Comparison of ENCODE assay signal across 22 cellular contexts in the genomic region with DNA sequence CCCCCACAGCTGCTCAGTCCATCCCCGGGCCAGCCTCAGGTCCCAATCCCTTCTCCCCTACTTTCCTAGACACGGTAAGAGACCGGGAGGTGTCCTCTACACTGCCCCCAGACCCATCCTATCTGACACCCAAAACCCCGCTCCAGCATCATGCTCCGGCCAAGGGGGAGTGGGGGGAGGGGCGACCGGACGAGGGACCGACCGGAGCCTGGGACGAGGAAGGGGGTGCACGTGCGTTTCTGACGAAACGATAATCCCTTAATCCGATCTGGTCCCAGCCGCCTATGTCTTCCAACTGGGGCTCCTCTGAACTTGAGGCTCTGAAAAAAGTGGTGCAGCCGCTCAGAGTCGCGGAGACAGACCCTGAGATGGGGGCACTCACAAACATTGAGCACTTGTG. TPM values are rescaled to one million over a fixed set of nuclear protein-coding genes. Genes with fewer than 3 reads are reported as not detected.
DNase-seq lines count a peak whose midpoint lies in the region; ATAC-seq, FAIRE-seq and TF ChIP-seq lines count a peak whose summit lies in the region.
"Had no signal": no experiment of that assay in that cellular context is flagged by ENCODE, and none has a peak within 500 bp of the region (broad histone marks: within the 10 kb centered on the region; RNA-seq: fewer than 3 reads in every experiment).

No MANE protein-coding gene starts in this region.

- H3K4me1 ChIP-seq in A549 (peaks cover 7% of the 10 kb centered on the region; the same call in 1 of the 3 replicates), HUES48 (ENCODE audit: control insufficient read depth, insufficient read depth, low read length) (no peaks in the 10 kb centered on the region), iPS-15b (ENCODE audit: control insufficient read depth, insufficient read depth, low read length) (no peaks in the 10 kb centered on the region), thyroid gland (peaks cover 0 to 13% of the 10 kb centered on the region in 2 donors)

- POLR2A ChIA-PET in A549 (lab: Yijun Ruan, JAX) = no interaction called here

- H3K9me3 ChIP-seq in A549 = no peaks in the 10 kb centered on the region
- H3K9me3 ChIP-seq in HUES48 (ENCODE audit: control insufficient read depth, insufficient read depth, low read length) = no peaks in the 10 kb centered on the region
- H3K9me3 ChIP-seq in iPS-15b (ENCODE audit: control insufficient read depth, insufficient read depth, low read length) = no peaks in the 10 kb centered on the region
- H3K9me3 ChIP-seq in thyroid gland = no peaks in the 10 kb centered on the region

- DNase-seq in A549 (ENCODE audit: low read depth in 1 of 2, low spot score in 1 of 2) (no peak), NCI-H82 treated with DMSO at 0.1 percent for 48 hours (lab: John Stamatoyannopoulos, UW; ENCODE audit: unreplicated experiment) (peak; percentile 85), thyroid gland (no peak)
- DNase-seq in stimulated activated CD4-positive, alpha-beta T cell treated with anti-CD3 and anti-CD28 coated beads, Interleukin-1b, Interleukin-23, amount 100 ng/mL, for 48 hours = no peak
- DNase-seq: 8988T; AML-193; GDM1; HCEC 1CT; NCI-H1694 treated with DMSO at 0.1 percent for 48 hours; NCI-H2081 treated with DMSO at 0.1 percent for 48 hours; NCI-H2171 treated with DMSO at 0.1 percent for 48 hours; NCI-H526 treated with DMSO at 0.1 percent for 48 hours; NK-92 treated with Interleukin-12 subunit alpha and Interleukin-12 subunit beta, amount 100 ng/mL, for 24 hours; SIG-M5 had no signal

- no peak for ATAC-seq in A549
- ATAC-seq in HG03196 (IDR thresholded peaks at IDR 0.05; ENCODE audit: unreplicated experiment) = no peak
- ATAC-seq in GM18858 (IDR thresholded peaks at IDR 0.05; ENCODE audit: unreplicated experiment) = no peak

- no peak for FAIRE-seq in A549 (lab: Jason Lieb, UNC)
- FAIRE-seq: HTR-8/SVneo had no signal

- H3K27me3 ChIP-seq in HUES48 (ENCODE audit: control insufficient read depth, insufficient read depth, low read length) = peaks cover 32% of the 10 kb centered on the region
- H3K27me3 ChIP-seq in iPS-15b (ENCODE audit: control insufficient read depth, insufficient read depth, low read length) = peaks cover 43% of the 10 kb centered on the region
- no peaks in the 10 kb centered on the region for H3K27me3 ChIP-seq in thyroid gland

- intact Hi-C loops in thyroid gland (cut with DNase I) = no loop called here

- H3K36me3 ChIP-seq in HUES48 (ENCODE audit: control insufficient read depth, insufficient read depth, low read length) (no peaks in the 10 kb centered on the region), iPS-15b (ENCODE audit: control insufficient read depth, insufficient read depth, low read length) (no peaks in the 10 kb centered on the region), thyroid gland (no peaks in the 10 kb centered on the region)

- peak overlapping the region; percentile 43; the same call in 2 of the 3 replicates for H3K4me2 ChIP-seq in A549

- TF ChIP-seq CTCF in A549 (IDR thresholded peaks at IDR 0.05) = no peak
- no peak for TF ChIP-seq CTCF in thyroid gland (IDR thresholded peaks at IDR 0.05)

- CTCF ChIA-PET in A549 (lab: Yijun Ruan, JAX) = interaction anchor here (0.5 to 66.7 kb wide), 5 partner anchors 10 to 447 kb away, joined by 3 to 1908 read pairs (median 3); partner anchors contain the start of genes CSK and LMAN1L

- TF ChIP-seq EP300 in A549 (IDR thresholded peaks at IDR 0.05) = no peak

- WGBS in A549 (ENCODE audit: missing lambda C conversion rate) = 21% methylated on average over 10 of the region's 20 CpGs
- WGBS in thyroid gland, 2 donors = 6 to 20% methylated on average over 16 to 20 of the region's 20 CpGs

- H3K27ac ChIP-seq in A549 = no peak overlapping the region
- no peak overlapping the region for H3K27ac ChIP-seq in HUES48 (ENCODE audit: low read depth, low read length)
- H3K27ac ChIP-seq in thyroid gland = no peak overlapping the region

- TF ChIP-seq POLR2A in A549 (IDR thresholded peaks at IDR 0.05; ENCODE audit: low read length) = no peak
- no peak for TF ChIP-seq POLR2A in thyroid gland (IDR thresholded peaks at IDR 0.05)

- H3K9ac ChIP-seq in HUES48 (ENCODE audit: low read depth, low read length) (no peak overlapping the region), iPS-15b (ENCODE audit: low read depth, low read length) (no peak overlapping the region)

- no peak overlapping the region for H3K4me3 ChIP-seq in A549
- H3K4me3 ChIP-seq in HUES48 (ENCODE audit: low read depth, low read length) = peak overlapping the region; percentile 40; the same call in 1 of the 2 replicates
- H3K4me3 ChIP-seq in iPS-15b (ENCODE audit: low read depth, low read length) = peak overlapping the region; percentile 16
- H3K4me3 ChIP-seq in thyroid gland (replicated peaks in 1 of 3) = no peak overlapping the region

- TF ChIP-seq RAD21 in A549 (conservative IDR thresholded peaks at IDR 0.05 in 1 of 2, IDR thresholded peaks at IDR 0.05 in 1 of 2) = no peak

TF ChIP-seq in A549, 52 proteins besides CTCF, POLR2A, EP300 and RAD21:
- peak; percentile 38; the same call in 1 of the 2 replicates for TF ChIP-seq REST (IDR thresholded peaks at IDR 0.05)
- TF ChIP-seq NR3C1 (IDR thresholded peaks at IDR 0.05) = no peak

RNA-seq across cellular contexts. Expression of gene CPLX3, which starts 0.5 kb away (rescaled TPM):
- polyA plus RNA-seq in A549 (2011; rRNA removed) (0.05 TPM in 1 of 2 replicates, not detected in the other), A549 (2017; fragmentation: RNase III; extraction: RNeasy Plus Mini Kit Qiagen cat#74134 plus additional on column Dnase treatment) (not detected in 3 replicates)
- polyA plus RNA-seq in A549 (2012; cell fraction: cytosol; rRNA removed) = not detected in 2 replicates
- 0.08 TPM in 1 of 2 replicates, not detected in the other for polyA plus RNA-seq in A549 (2012; cell fraction: nucleus; rRNA removed)
- polyA minus RNA-seq in A549 (2011; rRNA and poly(A)+ RNA removed) = not detected in 2 replicates
- total RNA-seq in thyroid gland = not detected
- total RNA-seq: MCF 10A had no signal
- polyA plus RNA-seq: AG04450 had no signal

RNA-seq across cellular contexts. Expression of gene LMAN1L, which starts 14.3 kb away (rescaled TPM):
- not detected in 2 replicates for polyA plus RNA-seq in A549 (2011; rRNA removed)
- not detected in 2 replicates for polyA plus RNA-seq in A549 (2012; cell fraction: cytosol; rRNA removed)
- 0.16 and 0.47 TPM in 2 replicates for polyA plus RNA-seq in A549 (2012; cell fraction: nucleus; rRNA removed)
- polyA plus RNA-seq in A549 (2017; fragmentation: RNase III; extraction: RNeasy Plus Mini Kit Qiagen cat#74134 plus additional on column Dnase treatment) = not detected in 3 replicates
- 0.08 TPM in 1 of 2 replicates, not detected in the other for polyA minus RNA-seq in A549 (2011; rRNA and poly(A)+ RNA removed)
- total RNA-seq in thyroid gland = 1 to 10 TPM in 1 of 4 donors, not detected in 3; 3.5 TPM
- total RNA-seq: CD8-positive, alpha-beta T cell had no signal
- polyA plus RNA-seq: AG04450 had no signal

RNA-seq across cellular contexts. Expression of gene ULK3, which starts 16.0 kb away (rescaled TPM):
- polyA plus RNA-seq in A549 (2011; rRNA removed) (48.9 and 58.4 TPM in 2 replicates), A549 (2017; fragmentation: RNase III; extraction: RNeasy Plus Mini Kit Qiagen cat#74134 plus additional on column Dnase treatment) (23.0 to 28.1 TPM (median 28.0 TPM) in 3 replicates)
- polyA plus RNA-seq in A549 (2012; cell fraction: cytosol; rRNA removed) = 42.6 and 54.4 TPM in 2 replicates
- 338 and 363 TPM in 2 replicates for polyA plus RNA-seq in A549 (2012; cell fraction: nucleus; rRNA removed)
- 35.4 and 62.0 TPM in 2 replicates for polyA minus RNA-seq in A549 (2011; rRNA and poly(A)+ RNA removed)
- 10 to 100 TPM; 40.9 to 91.1 (median 74.7) TPM for total RNA-seq in thyroid gland

RNA-seq across cellular contexts. Expression of gene CSK, which starts 45.0 kb away (rescaled TPM):
- polyA plus RNA-seq in A549 (2011; rRNA removed) (17.8 and 22.2 TPM in 2 replicates), A549 (2017; fragmentation: RNase III; extraction: RNeasy Plus Mini Kit Qiagen cat#74134 plus additional on column Dnase treatment) (56.7 to 63.0 TPM (median 61.6 TPM) in 3 replicates)
- 55.3 and 62.7 TPM in 2 replicates for polyA plus RNA-seq in A549 (2012; cell fraction: cytosol; rRNA removed)
- 86.8 and 128 TPM in 2 replicates for polyA plus RNA-seq in A549 (2012; cell fraction: nucleus; rRNA removed)
- 42.9 and 46.8 TPM in 2 replicates for polyA minus RNA-seq in A549 (2011; rRNA and poly(A)+ RNA removed)
- 10 to 100 TPM; 18.2 to 24.3 (median 20.3) TPM for total RNA-seq in thyroid gland

RNA-seq across cellular contexts. Expression of gene SCAMP2, which starts 46.3 kb away (rescaled TPM):
- polyA plus RNA-seq in A549 (2011; rRNA removed) = 128 TPM in 2 replicates
- 66.6 and 93.6 TPM in 2 replicates for polyA plus RNA-seq in A549 (2012; cell fraction: cytosol; rRNA removed)
- 96.7 and 99.0 TPM in 2 replicates for polyA plus RNA-seq in A549 (2012; cell fraction: nucleus; rRNA removed)
- polyA plus RNA-seq in A549 (2017; fragmentation: RNase III; extraction: RNeasy Plus Mini Kit Qiagen cat#74134 plus additional on column Dnase treatment) = 40.4 to 43.3 TPM (median 41.5 TPM) in 3 replicates
- polyA minus RNA-seq in A549 (2011; rRNA and poly(A)+ RNA removed) = 199 and 259 TPM in 2 replicates
- total RNA-seq in thyroid gland = 100 to 1,000 TPM in 2 of 4 donors, 10 to 100 TPM in 2; 59.3 to 129 (median 104) TPM

Comparison
In these comparisons a context has a peak if more than half of its experiments do, and no peak if none do; other contexts are left out.
1. H3K4me3 ChIP-seq: peak in HUES48 (single experiment) and iPS-15b (single experiment); none in A549 (single experiment) and thyroid gland (0 of 3).